ENCODE assay signal across 18 cellular contexts in genomic region chr21:41377715-41378114, GRCh38. TPM values are rescaled to one million over a fixed set of nuclear protein-coding genes. Genes with fewer than 3 reads are reported as not detected.
DNase-seq lines count a peak whose midpoint lies in the region; ATAC-seq, FAIRE-seq and TF ChIP-seq lines count a peak whose summit lies in the region.
"Had no signal": no experiment of that assay in that cellular context is flagged by ENCODE, and none has a peak within 500 bp of the region (broad histone marks: within the 10 kb centered on the region; RNA-seq: fewer than 3 reads in every experiment).

No MANE protein-coding gene starts in this region.

- peaks cover 49% of the 10 kb centered on the region for H3K36me3 Mint-ChIP-seq in activated CD8-positive, alpha-beta T cell treated with anti-CD3 and anti-CD28 coated beads, Interleukin-2, amount 10 ng/mL, durations not matched to agents 7 days and 5 days (ENCODE audit: low read depth)
- H3K36me3 Mint-ChIP-seq in activated CD8-positive, alpha-beta T cell treated with anti-CD3 and anti-CD28 coated beads for 36 hours (ENCODE audit: low read depth), result peaks cover 10% of the 10 kb centered on the region
- peaks cover 35% of the 10 kb centered on the region for H3K36me3 Mint-ChIP-seq in activated T-helper 17 cell treated with anti-CD3 and anti-CD28 coated beads, Interleukin-2, amount 50 U/mL, for 72 hours (ENCODE audit: low read depth)
- no peaks in the 10 kb centered on the region for H3K36me3 Mint-ChIP-seq in nephron progenitor cell (ENCODE audit: low read depth)

- H3K9me3 Mint-ChIP-seq in activated CD8-positive, alpha-beta T cell treated with anti-CD3 and anti-CD28 coated beads, Interleukin-2, amount 10 ng/mL, durations not matched to agents 7 days and 5 days (ENCODE audit: insufficient read depth), result no peaks in the 10 kb centered on the region
- no peaks in the 10 kb centered on the region for H3K9me3 Mint-ChIP-seq in activated CD8-positive, alpha-beta T cell treated with anti-CD3 and anti-CD28 coated beads for 36 hours
- no peaks in the 10 kb centered on the region for H3K9me3 Mint-ChIP-seq in activated T-helper 17 cell treated with anti-CD3 and anti-CD28 coated beads, Interleukin-2, amount 50 U/mL, for 72 hours
- peaks cover 11% of the 10 kb centered on the region for H3K9me3 Mint-ChIP-seq in nephron progenitor cell

- no peak for DNase-seq in activated CD8-positive, alpha-beta T cell treated with anti-CD3 and anti-CD28 coated beads, Interleukin-2, amount 10 ng/mL, durations not matched to agents 7 days and 5 days
- no peak for DNase-seq in activated CD8-positive, alpha-beta T cell treated with anti-CD3 and anti-CD28 coated beads for 36 hours
- DNase-seq in ELF-1 (ENCODE audit: low read depth, low spot score), result peak; percentile 47
- DNase-seq in nephron progenitor cell, result no peak
- no peak for DNase-seq in urothelium cell line (ENCODE audit: low spot score)
- no peak for DNase-seq in NCI-H146 (lab: John Stamatoyannopoulos, UW)
- DNase-seq: 8988T, COR-L47, DMS 273 treated with DMSO at 0.1 percent for 48 hours, GDM1, MM.1S, NCI-H1092 treated with DMSO at 0.1 percent for 48 hours, NCI-H2081 treated with DMSO at 0.1 percent for 48 hours, NCI-H446 treated with DMSO at 0.1 percent for 48 hours, NCI-H69 had no signal

- no peaks in the 10 kb centered on the region for H3K27me3 Mint-ChIP-seq in activated CD8-positive, alpha-beta T cell treated with anti-CD3 and anti-CD28 coated beads, Interleukin-2, amount 10 ng/mL, durations not matched to agents 7 days and 5 days (ENCODE audit: low read depth)
- no peaks in the 10 kb centered on the region for H3K27me3 Mint-ChIP-seq in activated CD8-positive, alpha-beta T cell treated with anti-CD3 and anti-CD28 coated beads for 36 hours
- H3K27me3 Mint-ChIP-seq in activated T-helper 17 cell treated with anti-CD3 and anti-CD28 coated beads, Interleukin-2, amount 50 U/mL, for 72 hours, result no peaks in the 10 kb centered on the region
- peaks cover 14% of the 10 kb centered on the region for H3K27me3 Mint-ChIP-seq in nephron progenitor cell (ENCODE audit: low read depth, poor library complexity)

- POLR2A ChIA-PET in activated CD8-positive, alpha-beta T cell treated with anti-CD3 and anti-CD28 coated beads, Interleukin-2, amount 10 ng/mL, durations not matched to agents 7 days and 5 days (lab: Charles Lee), result interaction anchor here (2.0 kb wide), 1 partner anchor 16 kb away, joined by 4 read pairs; the partner anchor contains the start of gene MX2
- POLR2A ChIA-PET in activated CD8-positive, alpha-beta T cell treated with anti-CD3 and anti-CD28 coated beads for 36 hours (lab: Charles Lee), result no interaction called here

- ATAC-seq in activated CD8-positive, alpha-beta T cell treated with anti-CD3 and anti-CD28 coated beads, Interleukin-2, amount 10 ng/mL, durations not matched to agents 7 days and 5 days, result no peak
- no peak for ATAC-seq in activated CD8-positive, alpha-beta T cell treated with anti-CD3 and anti-CD28 coated beads for 36 hours
- no peak for ATAC-seq in activated T-helper 17 cell treated with anti-CD3 and anti-CD28 coated beads, Interleukin-2, amount 50 U/mL, for 72 hours (replicated peaks)
- ATAC-seq in GM18867 (IDR thresholded peaks at IDR 0.05; ENCODE audit: unreplicated experiment), result no peak

- no peak for TF ChIP-seq CTCF in activated CD8-positive, alpha-beta T cell treated with anti-CD3 and anti-CD28 coated beads for 36 hours (IDR thresholded peaks at IDR 0.05)
- no peak for TF ChIP-seq CTCF in nephron progenitor cell (IDR thresholded peaks at IDR 0.05)

- CTCF ChIA-PET in activated CD8-positive, alpha-beta T cell treated with anti-CD3 and anti-CD28 coated beads, Interleukin-2, amount 10 ng/mL, durations not matched to agents 7 days and 5 days (lab: Charles Lee), result interaction anchor here (0.6 to 1.4 kb wide), 2 partner anchors 94 to 610 kb away, joined by 3 to 6 read pairs; no protein-coding TSS in a partner anchor
- CTCF ChIA-PET in activated CD8-positive, alpha-beta T cell treated with anti-CD3 and anti-CD28 coated beads for 36 hours (lab: Charles Lee), result no interaction called here

- H3K27ac Mint-ChIP-seq in activated CD8-positive, alpha-beta T cell treated with anti-CD3 and anti-CD28 coated beads, Interleukin-2, amount 10 ng/mL, durations not matched to agents 7 days and 5 days, result peak overlapping the region; percentile 22
- H3K27ac Mint-ChIP-seq in activated CD8-positive, alpha-beta T cell treated with anti-CD3 and anti-CD28 coated beads for 36 hours, result no peak overlapping the region
- H3K27ac Mint-ChIP-seq in activated T-helper 17 cell treated with anti-CD3 and anti-CD28 coated beads, Interleukin-2, amount 50 U/mL, for 72 hours, result peak overlapping the region; percentile 65
- peak overlapping the region; percentile 50 for H3K27ac Mint-ChIP-seq in nephron progenitor cell

- H3K4me1 Mint-ChIP-seq in activated CD8-positive, alpha-beta T cell treated with anti-CD3 and anti-CD28 coated beads, Interleukin-2, amount 10 ng/mL, durations not matched to agents 7 days and 5 days (ENCODE audit: low read depth), result peaks cover 14% of the 10 kb centered on the region
- peaks cover 13% of the 10 kb centered on the region for H3K4me1 Mint-ChIP-seq in activated CD8-positive, alpha-beta T cell treated with anti-CD3 and anti-CD28 coated beads for 36 hours (ENCODE audit: low read depth)
- H3K4me1 Mint-ChIP-seq in activated T-helper 17 cell treated with anti-CD3 and anti-CD28 coated beads, Interleukin-2, amount 50 U/mL, for 72 hours, result peaks cover 6% of the 10 kb centered on the region
- no peaks in the 10 kb centered on the region for H3K4me1 Mint-ChIP-seq in nephron progenitor cell

- no peak for FAIRE-seq in urothelium cell line (lab: Jason Lieb, UNC)
- FAIRE-seq: H1 had no signal

- H3K4me3 Mint-ChIP-seq in activated CD8-positive, alpha-beta T cell treated with anti-CD3 and anti-CD28 coated beads, Interleukin-2, amount 10 ng/mL, durations not matched to agents 7 days and 5 days, result no peak overlapping the region
- H3K4me3 Mint-ChIP-seq in activated CD8-positive, alpha-beta T cell treated with anti-CD3 and anti-CD28 coated beads for 36 hours, result no peak overlapping the region
- H3K4me3 Mint-ChIP-seq in activated T-helper 17 cell treated with anti-CD3 and anti-CD28 coated beads, Interleukin-2, amount 50 U/mL, for 72 hours, result no peak overlapping the region
- no peak overlapping the region for H3K4me3 Mint-ChIP-seq in nephron progenitor cell

- intact Hi-C loops in activated CD8-positive, alpha-beta T cell treated with anti-CD3 and anti-CD28 coated beads for 36 hours (cut with micrococcal nuclease), result no loop called here

RNA-seq across cellular contexts. Expression of gene MX2, which starts 15.9 kb away (rescaled TPM):
- total RNA-seq in activated CD8-positive, alpha-beta T cell treated with anti-CD3 and anti-CD28 coated beads, Interleukin-2, amount 10 ng/mL, durations not matched to agents 7 days and 5 days, result 10 to 100 TPM; 56.0 to 58.6 TPM
- total RNA-seq in activated CD8-positive, alpha-beta T cell treated with anti-CD3 and anti-CD28 coated beads for 36 hours, result 10 to 100 TPM in 1 of 2 experiments, 1 to 10 TPM in 1; 9.2 to 10.3 TPM
- total RNA-seq in activated T-helper 17 cell treated with anti-CD3 and anti-CD28 coated beads, Interleukin-2, amount 50 U/mL, for 72 hours, result 10 to 100 TPM; 13.0 to 59.1 TPM

RNA-seq across cellular contexts. Expression of gene MX1, which starts 48.3 kb away (rescaled TPM):
- total RNA-seq in activated CD8-positive, alpha-beta T cell treated with anti-CD3 and anti-CD28 coated beads, Interleukin-2, amount 10 ng/mL, durations not matched to agents 7 days and 5 days, result 100 to 1,000 TPM; 563 to 584 TPM
- 10 to 100 TPM; 39.4 to 40.0 TPM for total RNA-seq in activated CD8-positive, alpha-beta T cell treated with anti-CD3 and anti-CD28 coated beads for 36 hours
- total RNA-seq in activated T-helper 17 cell treated with anti-CD3 and anti-CD28 coated beads, Interleukin-2, amount 50 U/mL, for 72 hours, result 10 to 100 TPM; 14.2 to 32.5 TPM

Comparison
In these comparisons a context has a peak if more than half of its experiments do, and no peak if none do; other contexts are left out.
1. RNA of gene MX1, which starts 48.3 kb away (total RNA-seq): 563 to 584 TPM in activated CD8-positive, alpha-beta T cell treated with anti-CD3 and anti-CD28 coated beads, Interleukin-2, amount 10 ng/mL, durations not matched to agents 7 days and 5 days; 39.4 to 40.0 TPM in activated CD8-positive, alpha-beta T cell treated with anti-CD3 and anti-CD28 coated beads for 36 hours and 14.2 to 32.5 TPM in activated T-helper 17 cell treated with anti-CD3 and anti-CD28 coated beads, Interleukin-2, amount 50 U/mL, for 72 hours; every median in the first group is over 10 times any median in the second.